ENCODE assay signal across 11 cellular contexts in genomic region chr3:196988241-196989029, GRCh38. TPM values are rescaled to one million over a fixed set of nuclear protein-coding genes. Genes with fewer than 3 reads are reported as not detected.
DNase-seq lines count a peak whose midpoint lies in the region; ATAC-seq and TF ChIP-seq lines count a peak whose summit lies in the region.
"Had no signal": no experiment of that assay in that cellular context is flagged by ENCODE, and none has a peak within 500 bp of the region (broad histone marks: within the 10 kb centered on the region; RNA-seq: fewer than 3 reads in every experiment).

No MANE protein-coding gene starts in this region.

- no peak overlapping the region for H3K27ac Mint-ChIP-seq in activated naive CD4-positive, alpha-beta T cell treated with anti-CD3 and anti-CD28 coated beads, Interleukin-2, amount 50 U/mL, for 24 hours

- TF ChIP-seq CTCF in Panc1 (IDR thresholded peaks at IDR 0.05) (no peak; the same call in 1 of the 2 replicates), cardiac muscle cell (IDR thresholded peaks at IDR 0.05; ENCODE audit: low read depth, low read length) (peak; percentile 22), upper lobe of right lung (IDR thresholded peaks at IDR 0.05) (no peak)

- H3K36me3 ChIP-seq in Panc1 (ENCODE audit: control insufficient read depth, insufficient read depth, low read length) (no peaks in the 10 kb centered on the region), cardiac muscle cell (no peaks in the 10 kb centered on the region), upper lobe of right lung (no peaks in the 10 kb centered on the region)
- H3K36me3 ChIP-seq: gastrocnemius medialis, MG63 had no signal

- no TSS peak for BruUV-seq in Panc1 (replicated peaks; lab: Mats Ljungman, UMichigan)

- ATAC-seq in Panc1 (peak; percentile 75), upper lobe of right lung (no peak), HG02759 (IDR thresholded peaks at IDR 0.05; ENCODE audit: unreplicated experiment) (no peak), HG02610 (IDR thresholded peaks at IDR 0.05; ENCODE audit: unreplicated experiment) (no peak), HG03135 (IDR thresholded peaks at IDR 0.05; ENCODE audit: unreplicated experiment) (no peak)
- ATAC-seq: gastrocnemius medialis had no signal

- peaks cover under 1% of the 10 kb centered on the region; the same call in 1 of the 2 replicates for H3K9me3 ChIP-seq in Panc1 (ENCODE audit: control insufficient read depth, insufficient read depth, low read depth, low read length)
- no peaks in the 10 kb centered on the region for H3K9me3 ChIP-seq in cardiac muscle cell (ENCODE audit: low read depth)
- H3K9me3 ChIP-seq in upper lobe of right lung: no peaks in the 10 kb centered on the region
- H3K9me3 ChIP-seq: gastrocnemius medialis had no signal

- intact Hi-C loops in Panc1 (cut with micrococcal nuclease; ENCODE audit: unreplicated experiment): no loop called here
- intact Hi-C loops in upper lobe of right lung (cut with DNase I): no loop called here

- in situ Hi-C loops in Panc1 (cut with HindIII; ENCODE audit: low pct_unique_long_range_greater_than_20kb, low sequenced_read_pairs): no loop called here

- POLR2A ChIA-PET in Panc1 (lab: Charles Lee): no interaction called here

- CTCF ChIA-PET in Panc1 (lab: Charles Lee): no interaction called here

- DNase-seq in activated naive CD4-positive, alpha-beta T cell (lab: John Stamatoyannopoulos, UW): no peak
- DNase-seq in Panc1 (ENCODE audit: low read depth, low spot score) (no peak), cardiac muscle cell (ENCODE audit: low read depth in 1 of 2, low spot score in 1 of 2) (peak in 1 of 2 donors; percentile 79), upper lobe of right lung (peak; percentile 22)
- DNase-seq: gastrocnemius medialis; MG63; stimulated activated CD4-positive, alpha-beta T cell treated with anti-CD3 and anti-CD28 coated beads, Interleukin-4, amount 100 ng/mL, for 24 hours had no signal

- H3K4me3 Mint-ChIP-seq in activated naive CD4-positive, alpha-beta T cell treated with anti-CD3 and anti-CD28 coated beads, Interleukin-2, amount 50 U/mL, for 24 hours: peak overlapping the region; percentile 7

- H3K4me1 Mint-ChIP-seq in activated naive CD4-positive, alpha-beta T cell treated with anti-CD3 and anti-CD28 coated beads, Interleukin-2, amount 50 U/mL, for 24 hours: no peaks in the 10 kb centered on the region

- peaks cover 1% of the 10 kb centered on the region for H3K27me3 Mint-ChIP-seq in activated naive CD4-positive, alpha-beta T cell treated with anti-CD3 and anti-CD28 coated beads, Interleukin-2, amount 50 U/mL, for 24 hours

- H3K4me1 ChIP-seq in Panc1 (ENCODE audit: control insufficient read depth, insufficient read depth, low read length) (peaks cover 10% of the 10 kb centered on the region; the same call in 1 of the 2 replicates), cardiac muscle cell (ENCODE audit: low read depth) (peaks cover 17% of the 10 kb centered on the region), upper lobe of right lung (no peaks in the 10 kb centered on the region)
- H3K4me1 ChIP-seq: gastrocnemius medialis had no signal

- H3K36me3 Mint-ChIP-seq in activated naive CD4-positive, alpha-beta T cell treated with anti-CD3 and anti-CD28 coated beads, Interleukin-2, amount 50 U/mL, for 24 hours: no peaks in the 10 kb centered on the region

- H3K27me3 ChIP-seq in Panc1 (ENCODE audit: control insufficient read depth, insufficient read depth, low read length) (peaks cover 3% of the 10 kb centered on the region; the same call in 1 of the 2 replicates), cardiac muscle cell (no peaks in the 10 kb centered on the region), upper lobe of right lung (peaks cover 3% of the 10 kb centered on the region)
- H3K27me3 ChIP-seq: gastrocnemius medialis, MG63 had no signal

- no peak overlapping the region for H3K4me3 ChIP-seq in Panc1 (ENCODE audit: low read depth in 2 of 2, low read length in 2 of 2)
- no peak overlapping the region for H3K4me3 ChIP-seq in cardiac muscle cell
- no peak overlapping the region for H3K4me3 ChIP-seq in upper lobe of right lung
- H3K4me3 ChIP-seq: gastrocnemius medialis, MG63 had no signal

- peaks cover 2% of the 10 kb centered on the region for H3K9me3 Mint-ChIP-seq in activated naive CD4-positive, alpha-beta T cell treated with anti-CD3 and anti-CD28 coated beads, Interleukin-2, amount 50 U/mL, for 24 hours

- H3K27ac ChIP-seq in Panc1 (ENCODE audit: low read length): no peak overlapping the region
- H3K27ac ChIP-seq in cardiac muscle cell: peak overlapping the region; percentile 65
- H3K27ac ChIP-seq in upper lobe of right lung: no peak overlapping the region
- H3K27ac ChIP-seq: gastrocnemius medialis had no signal

RNA-seq across cellular contexts. Expression of gene PIGZ, which starts 19.8 kb away (rescaled TPM):
- total RNA-seq in Panc1 (2021; ENCODE audit: unreplicated experiment) (6.3 TPM), cardiac muscle cell (4.2 and 8.1 TPM in 2 replicates), upper lobe of right lung (3.6 TPM)
- 6.6 TPM for polyA plus RNA-seq in Panc1 (2012; ENCODE audit: insufficient read length)
- polyA plus RNA-seq in cardiac muscle cell: 4.1 and 6.8 TPM in 2 replicates

RNA-seq across cellular contexts. Expression of gene MELTF, which starts 41.2 kb away (rescaled TPM):
- 18.7 TPM for total RNA-seq in Panc1 (2021; ENCODE audit: unreplicated experiment)
- 15.5 TPM for polyA plus RNA-seq in Panc1 (2012; ENCODE audit: insufficient read length)
- total RNA-seq in cardiac muscle cell: 9.0 and 17.8 TPM in 2 replicates
- 12.0 and 16.0 TPM in 2 replicates for polyA plus RNA-seq in cardiac muscle cell
- 2.3 TPM for total RNA-seq in upper lobe of right lung

RNA-seq across cellular contexts. Expression of gene NCBP2, which starts 46.1 kb away (rescaled TPM):
- total RNA-seq in Panc1 (2021; ENCODE audit: unreplicated experiment) (122 TPM), cardiac muscle cell (51.8 and 52.9 TPM in 2 replicates), upper lobe of right lung (54.7 TPM)
- polyA plus RNA-seq in Panc1 (2012; ENCODE audit: insufficient read length): 133 TPM
- 98.9 and 106 TPM in 2 replicates for polyA plus RNA-seq in cardiac muscle cell
